ENCODE assay signal across 19 cellular contexts in the genomic region with DNA sequence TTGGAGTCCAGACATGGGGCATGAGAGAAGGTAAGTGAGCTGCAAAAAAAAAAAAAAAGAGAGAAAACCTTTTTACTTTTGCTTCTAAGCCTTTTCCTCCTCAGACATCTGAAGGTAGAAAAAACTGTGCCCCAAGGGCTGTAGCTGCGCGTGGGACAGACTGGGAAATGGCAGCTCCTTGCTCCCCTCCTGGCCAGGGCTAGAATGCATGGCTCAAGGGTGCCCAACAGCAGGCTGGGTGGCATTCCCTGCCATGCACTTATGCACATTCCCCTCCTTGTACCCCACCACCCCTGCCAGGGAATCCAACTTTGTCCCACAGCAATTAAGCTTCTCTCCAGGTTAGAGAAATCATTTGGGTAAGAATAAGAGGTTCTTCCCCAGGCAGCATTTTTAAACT.
"Had no signal": no experiment of that assay in that cellular context is flagged by ENCODE, and none has a peak within 500 bp of the region (broad histone marks: within the 10 kb centered on the region; RNA-seq: fewer than 3 reads in every experiment).

No MANE protein-coding gene starts in this region.

- H3K4me3 Mint-ChIP-seq: activated CD4-positive, alpha-beta memory T cell treated with anti-CD3 and anti-CD28 coated beads, Interleukin-2, amount 10 ng/mL, durations not matched to agents 7 days and 5 days; activated naive CD4-positive, alpha-beta T cell treated with anti-CD3 and anti-CD28 coated beads, Interleukin-2, amount 50 U/mL, for 24 hours; activated T-cell treated with anti-CD3 and anti-CD28 coated beads, Interleukin-2, amount 50 U/mL, for 4 hours; immature natural killer cell had no signal

- H3K4me1 Mint-ChIP-seq: activated CD4-positive, alpha-beta memory T cell treated with anti-CD3 and anti-CD28 coated beads, Interleukin-2, amount 10 ng/mL, durations not matched to agents 7 days and 5 days; activated naive CD4-positive, alpha-beta T cell treated with anti-CD3 and anti-CD28 coated beads, Interleukin-2, amount 50 U/mL, for 24 hours; immature natural killer cell had no signal

- ATAC-seq: activated T-cell treated with anti-CD3 and anti-CD28 coated beads, Interleukin-2, amount 50 U/mL, for 4 hours; lower lobe of right lung had no signal

- H3K9me3 ChIP-seq: adrenal gland, lower lobe of right lung, ovary, thoracic aorta had no signal

- H3K27me3 ChIP-seq: adrenal gland, dorsolateral prefrontal cortex, esophagus muscularis mucosa, ovary, sigmoid colon, spleen, stomach had no signal

- H3K4me3 ChIP-seq: adrenal gland, dorsolateral prefrontal cortex, esophagus muscularis mucosa, lower lobe of right lung, ovary, sigmoid colon, spleen, stomach, thoracic aorta had no signal

- H3K36me3 ChIP-seq: adrenal gland, esophagus muscularis mucosa, lower lobe of right lung, ovary, sigmoid colon, spleen, stomach, thoracic aorta had no signal

- H3K36me3 Mint-ChIP-seq: activated naive CD4-positive, alpha-beta T cell treated with anti-CD3 and anti-CD28 coated beads, Interleukin-2, amount 50 U/mL, for 24 hours had no signal

- H3K4me1 ChIP-seq: adrenal gland, esophagus muscularis mucosa, lower lobe of right lung, sigmoid colon, spleen, stomach had no signal

- DNase-seq: activated CD4-positive, alpha-beta memory T cell treated with anti-CD3 and anti-CD28 coated beads, Interleukin-2, amount 10 ng/mL, durations not matched to agents 7 days and 5 days; activated CD4-positive, alpha-beta T cell treated with anti-CD3 and anti-CD28 coated beads for 4 hours; activated effector memory CD4-positive, alpha-beta T cell treated with anti-CD3 and anti-CD28 coated beads, Interleukin-2, amount 50 U/mL, for 16 hours; activated T-cell treated with anti-CD3 and anti-CD28 coated beads, Interleukin-2, amount 50 U/mL, for 4 hours; adrenal gland; dorsolateral prefrontal cortex; hypothalamus; immature natural killer cell; lower lobe of right lung; midbrain; ovary; sigmoid colon; spleen; stomach; T-helper 1 cell; T1000 had no signal

- H3K27me3 Mint-ChIP-seq: activated CD4-positive, alpha-beta memory T cell treated with anti-CD3 and anti-CD28 coated beads, Interleukin-2, amount 10 ng/mL, durations not matched to agents 7 days and 5 days; activated naive CD4-positive, alpha-beta T cell treated with anti-CD3 and anti-CD28 coated beads, Interleukin-2, amount 50 U/mL, for 24 hours had no signal

- H3K27ac ChIP-seq: adrenal gland, dorsolateral prefrontal cortex, esophagus muscularis mucosa, lower lobe of right lung, ovary, sigmoid colon, spleen, stomach, thoracic aorta had no signal

- H3K27ac Mint-ChIP-seq: activated CD4-positive, alpha-beta memory T cell treated with anti-CD3 and anti-CD28 coated beads, Interleukin-2, amount 10 ng/mL, durations not matched to agents 7 days and 5 days; activated naive CD4-positive, alpha-beta T cell treated with anti-CD3 and anti-CD28 coated beads, Interleukin-2, amount 50 U/mL, for 24 hours; immature natural killer cell had no signal
